Comparison of ENCODE assay signal across 15 cellular contexts in the genomic region with DNA sequence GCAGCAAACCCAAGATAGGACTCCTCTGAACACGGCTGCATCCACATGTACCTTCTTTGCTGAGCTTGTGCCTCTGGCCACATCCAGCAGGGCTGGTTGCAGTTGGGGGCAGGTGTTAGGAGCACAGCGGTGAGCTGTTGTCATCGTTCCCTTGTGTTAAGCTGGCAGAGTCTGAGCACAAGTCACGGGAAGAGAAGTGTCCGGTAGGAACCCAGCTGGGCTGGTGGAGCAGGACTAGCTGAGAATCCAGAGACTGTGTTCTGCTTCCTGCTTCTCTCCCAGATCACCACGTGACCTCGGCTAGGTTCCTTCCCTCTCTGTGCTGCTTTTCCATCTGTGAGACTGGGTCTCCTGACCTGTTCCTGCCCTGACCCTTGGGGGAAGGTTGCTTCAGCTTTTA.
DNase-seq lines count a peak whose midpoint lies in the region; ATAC-seq and TF ChIP-seq lines count a peak whose summit lies in the region.
"Had no signal": no experiment of that assay in that cellular context is flagged by ENCODE, and none has a peak within 500 bp of the region (broad histone marks: within the 10 kb centered on the region; RNA-seq: fewer than 3 reads in every experiment).

No MANE protein-coding gene starts in this region.

- no peaks in the 10 kb centered on the region for H3K4me1 ChIP-seq in left ventricle myocardium inferior
- H3K4me1 ChIP-seq in Peyer's patch = no peaks in the 10 kb centered on the region

- no peaks in the 10 kb centered on the region for H3K27me3 ChIP-seq in left ventricle myocardium inferior (ENCODE audit: low read depth)
- H3K27me3 ChIP-seq in Peyer's patch = no peaks in the 10 kb centered on the region

- H3K27ac ChIP-seq in left ventricle myocardium inferior (replicated peaks) = no peak overlapping the region
- H3K27ac ChIP-seq in coronary artery = no peak overlapping the region
- no peak overlapping the region for H3K27ac ChIP-seq in Peyer's patch
- H3K27ac ChIP-seq: HL-60, KMS-11 had no signal

- H3K36me3 ChIP-seq in left ventricle myocardium inferior (no peaks in the 10 kb centered on the region), Peyer's patch (no peaks in the 10 kb centered on the region)

- ATAC-seq in left cardiac atrium = peak; percentile 55 to 67

- no peak for DNase-seq in left cardiac atrium
- DNase-seq in left ventricle myocardium inferior = no peak
- DNase-seq in NCI-H2107 treated with DMSO at 0.1 percent for 48 hours (lab: John Stamatoyannopoulos, UW; ENCODE audit: unreplicated experiment) = peak; percentile 48
- peak; percentile 45 for DNase-seq in coronary artery (ENCODE audit: low spot score)
- DNase-seq in NCI-H1930 (lab: John Stamatoyannopoulos, UW) = no peak
- DNase-seq in Ammon's horn (ENCODE audit: low spot score) = no peak
- no peak for DNase-seq in Peyer's patch
- DNase-seq: AML-193; CD4-positive, alpha-beta memory T cell; MM.1S; NCI-H526 treated with DMSO at 0.1 percent for 48 hours; SIG-M5 had no signal

- no peaks in the 10 kb centered on the region for H3K9me3 ChIP-seq in left ventricle myocardium inferior (replicated peaks)
- H3K9me3 ChIP-seq in Peyer's patch = no peaks in the 10 kb centered on the region

- TF ChIP-seq POLR2A in Peyer's patch (IDR thresholded peaks at IDR 0.05) = no peak

- TF ChIP-seq CTCF in left ventricle myocardium inferior (IDR thresholded peaks at IDR 0.05; ENCODE audit: borderline replicate concordance) (no peak), coronary artery (IDR thresholded peaks at IDR 0.05) (no peak), Peyer's patch (IDR thresholded peaks at IDR 0.05) (no peak)

- intact Hi-C loops in left cardiac atrium (cut with DNase I) = no loop called here
- intact Hi-C loops in left ventricle myocardium inferior (cut with micrococcal nuclease) = no loop called here

- H3K4me3 ChIP-seq in left ventricle myocardium inferior = no peak overlapping the region
- H3K4me3 ChIP-seq in coronary artery = no peak overlapping the region
- H3K4me3 ChIP-seq in Peyer's patch = no peak overlapping the region
- H3K4me3 ChIP-seq: GM23338 had no signal

Comparison
In these comparisons a context has a peak if more than half of its experiments do, and no peak if none do; other contexts are left out.
1. DNase-seq: peak in NCI-H2107 treated with DMSO at 0.1 percent for 48 hours (single experiment) and coronary artery (single experiment); none in left cardiac atrium (single experiment), left ventricle myocardium inferior (single experiment), NCI-H1930 (0 of 2), Ammon's horn (single experiment) and Peyer's patch (0 of 3).